In genomic region chr7:43757073-43757720, GRCh38 we compare ENCODE assay signal across 1 cellular context.
TF ChIP-seq lines count a peak whose summit lies in the region.

No MANE protein-coding gene starts in this region.

TF ChIP-seq in IMR-90, 13 proteins besides CTCF, POLR2A, EP300 and RAD21 (continued from another document):
- TF ChIP-seq MAFK (IDR thresholded peaks at IDR 0.05; ENCODE audit: low read depth, low read length) (no peak), RFX5 (IDR thresholded peaks at IDR 0.05; ENCODE audit: low read depth, low read length) (no peak)
- TF ChIP-seq, protein P1, sequence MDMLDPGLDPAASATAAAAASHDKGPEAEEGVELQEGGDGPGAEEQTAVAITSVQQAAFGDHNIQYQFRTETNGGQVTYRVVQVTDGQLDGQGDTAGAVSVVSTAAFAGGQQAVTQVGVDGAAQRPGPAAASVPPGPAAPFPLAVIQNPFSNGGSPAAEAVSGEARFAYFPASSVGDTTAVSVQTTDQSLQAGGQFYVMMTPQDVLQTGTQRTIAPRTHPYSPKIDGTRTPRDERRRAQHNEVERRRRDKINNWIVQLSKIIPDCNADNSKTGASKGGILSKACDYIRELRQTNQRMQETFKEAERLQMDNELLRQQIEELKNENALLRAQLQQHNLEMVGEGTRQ (IDR thresholded peaks at IDR 0.05; ENCODE audit: low read depth, low read length): no peak
